9 cellular contexts compared by ENCODE assay signal in genomic region chr7:47552631-47553030, GRCh38.
DNase-seq lines count a peak whose midpoint lies in the region; ATAC-seq and TF ChIP-seq lines count a peak whose summit lies in the region.
"Had no signal": no experiment of that assay in that cellular context is flagged by ENCODE, and none has a peak within 500 bp of the region (broad histone marks: within the 10 kb centered on the region; RNA-seq: fewer than 3 reads in every experiment).

No MANE protein-coding gene starts in this region.

- no peak overlapping the region for H2AFZ ChIP-seq in ACC112 (ENCODE audit: low read length, unreplicated experiment)

- H3K27ac ChIP-seq in ACC112 (ENCODE audit: low read depth, low read length) = 0 out of 2 replicates have a peak overlapping the region, but pooled peaks have one; percentile 22

- H3K27me3 ChIP-seq in ACC112 (ENCODE audit: insufficient read depth, low read length) = no peaks in the 10 kb centered on the region

- TF ChIP-seq CTCF in fibroblast of mammary gland (conservative IDR thresholded peaks at IDR 0.05; ENCODE audit: control insufficient read depth, insufficient read depth, low read depth, low read length) = no peak

- ATAC-seq in GM19452 (IDR thresholded peaks at IDR 0.05; ENCODE audit: unreplicated experiment) = peak; percentile 98
- peak; percentile 99 for ATAC-seq in HG03354 (IDR thresholded peaks at IDR 0.05; ENCODE audit: poor library complexity, severe bottlenecking, unreplicated experiment)

- H3K4me3 ChIP-seq in ACC112 (ENCODE audit: low read depth, low read length) = no peak overlapping the region
- no peak overlapping the region for H3K4me3 ChIP-seq in fibroblast of mammary gland (ENCODE audit: control insufficient read depth, low read depth, low read length)

- peak; percentile 87 for DNase-seq in fibroblast of mammary gland (ENCODE audit: low read depth)
- no peak for DNase-seq in NCI-H2196 treated with DMSO at 0.1 percent for 48 hours (lab: John Stamatoyannopoulos, UW; ENCODE audit: unreplicated experiment)
- no peak for DNase-seq in iPS-NIHi7 (ENCODE audit: extremely low spot score)
- no peak for DNase-seq in stimulated activated naive CD4-positive, alpha-beta T cell (lab: John Stamatoyannopoulos, UW)
- no peak for DNase-seq in stimulated activated CD4-positive, alpha-beta T cell treated with anti-CD3 and anti-CD28 coated beads, Interleukin-4, amount 100 ng/mL, for 1 hour
- DNase-seq: NCI-H526 had no signal

- H3K36me3 ChIP-seq in ACC112 (ENCODE audit: insufficient read depth, low read length) = peaks cover 3% of the 10 kb centered on the region; the same call in 1 of the 2 replicates

- H3K4me1 ChIP-seq in ACC112 (ENCODE audit: control insufficient read depth, insufficient read depth, low read length, unreplicated experiment) = peaks cover 50% of the 10 kb centered on the region

- peaks cover 51% of the 10 kb centered on the region for H3K79me2 ChIP-seq in ACC112 (ENCODE audit: control insufficient read depth, insufficient read depth, low read length, unreplicated experiment)
